In the genomic region with DNA sequence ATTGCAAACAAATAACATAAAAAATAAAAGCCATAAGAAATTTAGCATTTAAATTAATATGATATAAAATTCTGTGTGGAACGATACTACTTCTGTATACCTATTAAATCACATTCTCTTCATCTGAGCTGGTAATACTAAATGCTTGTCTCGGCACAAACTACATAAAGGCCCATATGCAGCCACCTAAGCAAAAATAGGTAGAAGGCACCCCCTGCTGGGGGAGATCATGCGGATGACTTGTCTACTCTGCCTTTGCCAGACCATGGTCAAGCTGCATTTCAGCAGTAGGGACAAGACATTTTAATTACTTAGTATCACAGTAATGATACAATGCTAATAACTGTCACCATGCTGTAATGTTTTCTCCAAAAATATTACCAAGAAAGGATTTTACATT, we compare ENCODE assay signal across 9 cellular contexts.
DNase-seq lines count a peak whose midpoint lies in the region; ATAC-seq, FAIRE-seq and TF ChIP-seq lines count a peak whose summit lies in the region.
"Had no signal": no experiment of that assay in that cellular context is flagged by ENCODE, and none has a peak within 500 bp of the region (broad histone marks: within the 10 kb centered on the region; RNA-seq: fewer than 3 reads in every experiment).

No MANE protein-coding gene starts in this region.

- no peak overlapping the region for H3K27ac Mint-ChIP-seq in activated CD4-positive, alpha-beta T cell treated with anti-CD3 and anti-CD28 coated beads, Interleukin-2, amount 10 ng/mL, durations not matched to agents 24 days and 14 days
- H3K27ac Mint-ChIP-seq: memory B cell had no signal

- TF ChIP-seq CTCF in GM12873 (IDR thresholded peaks at IDR 0.05; ENCODE audit: insufficient read depth, low read depth, low read length, missing control alignments) (peak; percentile 51), astrocyte of the cerebellum (IDR thresholded peaks at IDR 0.05; ENCODE audit: low read depth, low read length, missing control alignments) (peak; percentile 27), kidney epithelial cell (IDR thresholded peaks at IDR 0.05; ENCODE audit: insufficient read depth, low read length, poor library complexity, severe bottlenecking) (peak; percentile 69)

- no peaks in the 10 kb centered on the region for H3K36me3 ChIP-seq in kidney epithelial cell (ENCODE audit: control insufficient read depth, insufficient read depth, low read length)

- intact Hi-C loops in activated CD4-positive, alpha-beta T cell treated with anti-CD3 and anti-CD28 coated beads, Interleukin-2, amount 10 ng/mL, durations not matched to agents 24 days and 14 days (cut with micrococcal nuclease) = no loop called here

- ATAC-seq in HG02973 (IDR thresholded peaks at IDR 0.05; ENCODE audit: unreplicated experiment) (peak; percentile 94), HG02870 (IDR thresholded peaks at IDR 0.05; ENCODE audit: unreplicated experiment) (no peak)

- no peaks in the 10 kb centered on the region for H3K9me3 Mint-ChIP-seq in activated CD4-positive, alpha-beta T cell treated with anti-CD3 and anti-CD28 coated beads, Interleukin-2, amount 10 ng/mL, durations not matched to agents 24 days and 14 days
- H3K9me3 Mint-ChIP-seq: memory B cell had no signal

- H3K27me3 ChIP-seq in kidney epithelial cell (ENCODE audit: control insufficient read depth, insufficient read depth, low read length) = no peaks in the 10 kb centered on the region

- DNase-seq in NCI-H2227 (lab: John Stamatoyannopoulos, UW; ENCODE audit: unreplicated experiment) (peak; percentile 74), astrocyte of the cerebellum (ENCODE audit: low read depth) (peak; percentile 4), kidney epithelial cell (ENCODE audit: low read depth) (peak; percentile 9), H54 (ENCODE audit: insufficient read length, low spot score) (no peak)
- DNase-seq in activated CD4-positive, alpha-beta T cell treated with anti-CD3 and anti-CD28 coated beads, Interleukin-2, amount 10 ng/mL, durations not matched to agents 24 days and 14 days = no peak

- H3K36me3 Mint-ChIP-seq in activated CD4-positive, alpha-beta T cell treated with anti-CD3 and anti-CD28 coated beads, Interleukin-2, amount 10 ng/mL, durations not matched to agents 24 days and 14 days (ENCODE audit: low read depth) = no peaks in the 10 kb centered on the region
- H3K36me3 Mint-ChIP-seq: memory B cell had no signal

- FAIRE-seq in H54 (lab: Jason Lieb, UNC) = no peak

- H3K4me3 ChIP-seq in astrocyte of the cerebellum (ENCODE audit: low read depth, low read length) = no peak overlapping the region
- H3K4me3 ChIP-seq in kidney epithelial cell (ENCODE audit: low read depth, low read length) = no peak overlapping the region

- no peak for TF ChIP-seq POLR2A in H54 (IDR thresholded peaks at IDR 0.05; ENCODE audit: low read depth, low read length)

- H3K4me3 Mint-ChIP-seq in activated CD4-positive, alpha-beta T cell treated with anti-CD3 and anti-CD28 coated beads, Interleukin-2, amount 10 ng/mL, durations not matched to agents 24 days and 14 days = no peak overlapping the region
- H3K4me3 Mint-ChIP-seq: memory B cell had no signal

- H3K4me1 Mint-ChIP-seq in activated CD4-positive, alpha-beta T cell treated with anti-CD3 and anti-CD28 coated beads, Interleukin-2, amount 10 ng/mL, durations not matched to agents 24 days and 14 days = no peaks in the 10 kb centered on the region
- H3K4me1 Mint-ChIP-seq: memory B cell had no signal

- in situ Hi-C loops in astrocyte of the cerebellum (cut with HindIII; ENCODE audit: low sequenced_read_pairs) = no loop called here

- H3K27me3 Mint-ChIP-seq in activated CD4-positive, alpha-beta T cell treated with anti-CD3 and anti-CD28 coated beads, Interleukin-2, amount 10 ng/mL, durations not matched to agents 24 days and 14 days = no peaks in the 10 kb centered on the region
- H3K27me3 Mint-ChIP-seq: memory B cell had no signal

Comparison
In these comparisons a context has a peak if more than half of its experiments do, and no peak if none do; other contexts are left out.
1. DNase-seq: peak in NCI-H2227 (single experiment), astrocyte of the cerebellum (single experiment) and kidney epithelial cell (single experiment); none in activated CD4-positive, alpha-beta T cell treated with anti-CD3 and anti-CD28 coated beads, Interleukin-2, amount 10 ng/mL, durations not matched to agents 24 days and 14 days (single experiment) and H54 (single experiment).
2. Peak in every context shown above with its lines, with median percentiles within 50 percentile points of each other: CTCF ChIP-seq.